18 cellular contexts compared by ENCODE assay signal in the genomic region with DNA sequence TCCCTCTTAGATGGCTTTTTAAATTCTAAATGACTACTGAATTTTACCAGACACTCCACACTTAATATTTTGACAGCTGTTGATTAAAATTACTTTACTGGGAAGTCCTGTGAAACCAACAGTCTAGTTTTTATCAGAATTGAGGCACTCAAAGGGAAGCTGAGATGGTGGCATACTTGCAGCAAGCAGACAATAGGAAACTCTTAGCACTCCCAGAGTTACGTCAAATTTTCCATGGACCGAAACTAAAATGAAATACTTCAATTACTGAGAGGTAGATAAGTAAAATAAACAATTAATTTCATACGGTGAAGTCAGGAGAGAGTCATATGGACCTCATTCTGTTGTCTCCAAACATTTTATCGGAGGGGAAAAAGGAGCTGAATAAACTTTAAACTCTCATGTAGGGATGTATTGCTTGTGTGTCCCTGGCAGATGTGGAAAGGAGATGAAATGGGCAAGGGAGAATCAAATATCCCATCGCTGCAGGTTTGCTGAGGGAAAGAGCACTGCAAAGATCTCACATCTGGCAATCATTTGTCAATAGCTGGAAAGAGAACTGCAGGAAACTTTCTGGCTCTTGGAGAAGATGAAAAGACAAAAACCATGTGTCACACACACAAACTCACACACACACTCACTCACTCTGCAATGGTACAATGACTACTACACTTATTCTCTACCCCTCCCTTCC.
DNase-seq lines count a peak whose midpoint lies in the region; ATAC-seq and TF ChIP-seq lines count a peak whose summit lies in the region.
"Had no signal": no experiment of that assay in that cellular context is flagged by ENCODE, and none has a peak within 500 bp of the region (broad histone marks: within the 10 kb centered on the region; RNA-seq: fewer than 3 reads in every experiment).

No MANE protein-coding gene starts in this region.

- peaks cover 0 to 14% (median 0%) of the 10 kb centered on the region in 11 experiments; a peak in 3 of 22 replicates for H3K9me3 ChIP-seq in BLaER1 treated with 17β-estradiol and CSF1 and Interleukin-3, amounts not matched to agents 10 nM and 100 nM (replicated peaks in 1 of 11)
- H3K9me3 ChIP-seq in MG63 (no peaks in the 10 kb centered on the region), stomach (no peaks in the 10 kb centered on the region)

- TF ChIP-seq EP300 in stomach (IDR thresholded peaks at IDR 0.05): no peak

- H3K9ac ChIP-seq in BLaER1 treated with 17β-estradiol and CSF1 and Interleukin-3, amounts not matched to agents 10 nM and 100 nM: peak overlapping the region in 3 of 11 experiments; percentile 22 to 54 (median 32); a peak in 2 of 22 replicates

- no peak overlapping the region; a peak in 1 of 20 replicates for H3K4me3 ChIP-seq in BLaER1 treated with 17β-estradiol and CSF1 and Interleukin-3, amounts not matched to agents 10 nM and 100 nM
- H3K4me3 ChIP-seq in MG63 (no peak overlapping the region), choroid plexus epithelial cell (ENCODE audit: low read depth, low read length) (no peak overlapping the region), stomach (no peak overlapping the region)
- H3K4me3 ChIP-seq: lung had no signal

- no peaks in the 10 kb centered on the region for H3K36me3 ChIP-seq in BLaER1 treated with 17β-estradiol and CSF1 and Interleukin-3, amounts not matched to agents 10 nM and 100 nM
- no peaks in the 10 kb centered on the region for H3K36me3 ChIP-seq in MG63
- no peaks in the 10 kb centered on the region for H3K36me3 ChIP-seq in stomach

- H3K4me2 ChIP-seq in BLaER1 treated with 17β-estradiol and CSF1 and Interleukin-3, amounts not matched to agents 10 nM and 100 nM: peak overlapping the region; percentile 21 to 85 (median 75); a peak in 21 of 22 replicates

- no peaks in the 10 kb centered on the region for H3K27me3 Mint-ChIP-seq in nephron (ENCODE audit: low read depth)
- H3K27me3 Mint-ChIP-seq: activated CD8-positive, alpha-beta T cell treated with anti-CD3 and anti-CD28 coated beads for 36 hours; IgD-negative memory B cell had no signal

- ATAC-seq in HG03097 (IDR thresholded peaks at IDR 0.05; ENCODE audit: low FRiP score, unreplicated experiment) (no peak), HG02763 (IDR thresholded peaks at IDR 0.05; ENCODE audit: unreplicated experiment) (no peak)
- ATAC-seq: activated CD8-positive, alpha-beta T cell treated with anti-CD3 and anti-CD28 coated beads for 36 hours; activated T-cell treated with anti-CD3 and anti-CD28 coated beads, Interleukin-2, amount 50 U/mL, for 72 hours had no signal

- no peaks in the 10 kb centered on the region for H3K9me3 Mint-ChIP-seq in nephron
- H3K9me3 Mint-ChIP-seq: activated CD8-positive, alpha-beta T cell treated with anti-CD3 and anti-CD28 coated beads for 36 hours; activated naive CD8-positive, alpha-beta T cell treated with anti-CD3 and anti-CD28 coated beads, Interleukin-2, amount 10 ng/mL, durations not matched to agents 7 days and 5 days had no signal

- peak overlapping the region in 4 of 11 experiments; percentile 49 to 84 (median 77); a peak in 8 of 22 replicates for H3K27ac ChIP-seq in BLaER1 treated with 17β-estradiol and CSF1 and Interleukin-3, amounts not matched to agents 10 nM and 100 nM
- H3K27ac ChIP-seq in stomach: no peak overlapping the region
- H3K27ac ChIP-seq: VCaP had no signal

- no peaks in the 10 kb centered on the region for H3K36me3 Mint-ChIP-seq in nephron (ENCODE audit: low read depth)
- H3K36me3 Mint-ChIP-seq: activated naive CD8-positive, alpha-beta T cell treated with anti-CD3 and anti-CD28 coated beads, Interleukin-2, amount 10 ng/mL, durations not matched to agents 7 days and 5 days; IgD-negative memory B cell had no signal

- 35 to 58% (median 46%) methylated on average over 5 of the region's 5 CpGs for WGBS in stomach, 5 donors

- peaks cover 45% of the 10 kb centered on the region for H3K4me1 Mint-ChIP-seq in nephron
- H3K4me1 Mint-ChIP-seq: activated naive CD8-positive, alpha-beta T cell treated with anti-CD3 and anti-CD28 coated beads, Interleukin-2, amount 10 ng/mL, durations not matched to agents 7 days and 5 days; IgD-negative memory B cell had no signal

- H3K4me3 Mint-ChIP-seq in nephron: peak overlapping the region in 1 of 3 experiments; percentile 1
- H3K4me3 Mint-ChIP-seq: activated CD8-positive, alpha-beta T cell treated with anti-CD3 and anti-CD28 coated beads for 36 hours; activated naive CD8-positive, alpha-beta T cell treated with anti-CD3 and anti-CD28 coated beads, Interleukin-2, amount 10 ng/mL, durations not matched to agents 7 days and 5 days; activated T-cell treated with anti-CD3 and anti-CD28 coated beads, Interleukin-2, amount 50 U/mL, for 72 hours; IgD-negative memory B cell had no signal

- intact Hi-C loops in posterior vena cava (cut with DNase I) (no loop called here), stomach (cut with DNase I; ENCODE audit: low total_unique reads) (no loop called here)

- peaks cover 0 to 8% (median 0%) of the 10 kb centered on the region in 11 experiments; a peak in 1 of 22 replicates for H4K20me1 ChIP-seq in BLaER1 treated with 17β-estradiol and CSF1 and Interleukin-3, amounts not matched to agents 10 nM and 100 nM

- H3K27ac Mint-ChIP-seq in nephron: peak overlapping the region; percentile 34 to 93 (median 67)
- H3K27ac Mint-ChIP-seq: activated CD8-positive, alpha-beta T cell treated with anti-CD3 and anti-CD28 coated beads for 36 hours; activated naive CD8-positive, alpha-beta T cell treated with anti-CD3 and anti-CD28 coated beads, Interleukin-2, amount 10 ng/mL, durations not matched to agents 7 days and 5 days; activated T-cell treated with anti-CD3 and anti-CD28 coated beads, Interleukin-2, amount 50 U/mL, for 72 hours; IgD-negative memory B cell had no signal

- no peak for TF ChIP-seq POLR2A in stomach (IDR thresholded peaks at IDR 0.05)

- no peaks in the 10 kb centered on the region for H3K27me3 ChIP-seq in BLaER1 treated with 17β-estradiol and CSF1 and Interleukin-3, amounts not matched to agents 10 nM and 100 nM
- H3K27me3 ChIP-seq in MG63 (no peaks in the 10 kb centered on the region), stomach (no peaks in the 10 kb centered on the region)

- peaks cover 24 to 74% (median 54%) of the 10 kb centered on the region in 10 experiments for H3K4me1 ChIP-seq in BLaER1 treated with 17β-estradiol and CSF1 and Interleukin-3, amounts not matched to agents 10 nM and 100 nM
- peaks cover 0 to 19% (median 0%) of the 10 kb centered on the region in 4 donors for H3K4me1 ChIP-seq in stomach

- DNase-seq in MG63 (peak; percentile 8), choroid plexus epithelial cell (ENCODE audit: low read depth) (peak; percentile 65), posterior vena cava (ENCODE audit: low spot score) (no peak), stomach (no peak)
- DNase-seq: activated CD8-positive, alpha-beta T cell treated with anti-CD3 and anti-CD28 coated beads for 36 hours; activated naive CD8-positive, alpha-beta T cell treated with anti-CD3 and anti-CD28 coated beads, Interleukin-2, amount 10 ng/mL, durations not matched to agents 7 days and 5 days; activated T-cell treated with anti-CD3 and anti-CD28 coated beads, Interleukin-2, amount 50 U/mL, for 72 hours; cerebellar nuclear complex; NCI-H1092 treated with DMSO at 0.1 percent for 48 hours; NCI-H2171 treated with DMSO at 0.1 percent for 48 hours; NCI-H82 had no signal

- TF ChIP-seq CTCF in choroid plexus epithelial cell (conservative IDR thresholded peaks at IDR 0.05; ENCODE audit: low read depth, low read length): no peak
- no peak for TF ChIP-seq CTCF in nephron (IDR thresholded peaks at IDR 0.05; ENCODE audit: unreplicated experiment in 3 of 3)
- no peak for TF ChIP-seq CTCF in stomach (IDR thresholded peaks at IDR 0.05)

Comparison
In these comparisons a context has a peak if more than half of its experiments do, and no peak if none do; other contexts are left out.
1. DNase-seq: peak in MG63 (single experiment) and choroid plexus epithelial cell (single experiment); none in posterior vena cava (single experiment) and stomach (single experiment).